ENCODE assay signal across 33 cellular contexts in genomic region chr2:158095912-158096311, GRCh38. TPM values are rescaled to one million over a fixed set of nuclear protein-coding genes. Genes with fewer than 3 reads are reported as not detected.
"Had no signal": no experiment of that assay in that cellular context is flagged by ENCODE, and none has a peak within 500 bp of the region (broad histone marks: within the 10 kb centered on the region; RNA-seq: fewer than 3 reads in every experiment).

No MANE protein-coding gene starts in this region.

- H3K36me3 Mint-ChIP-seq: activated naive CD8-positive, alpha-beta T cell; naive thymus-derived CD4-positive, alpha-beta T cell; neural progenitor cell; stimulated activated memory B cell treated with anti-CD40 and anti-IgM and Interleukin-4, amounts not matched to agents 10 μg/mL and 1 μg/mL and 100 μg/mL, for 72 hours had no signal

- H3K4me3 ChIP-seq: adrenal gland, ascending aorta, lower lobe of right lung, neural progenitor cell, sigmoid colon, smooth muscle cell, transverse colon had no signal

- H3K9me3 ChIP-seq: adrenal gland, ascending aorta, lower lobe of right lung, sigmoid colon, transverse colon had no signal

- DNase-seq: activated CD4-positive, alpha-beta T cell treated with anti-CD3 and anti-CD28 coated beads for 4 hours; activated CD4-positive, alpha-beta T cell treated with anti-CD3 and anti-CD28 coated beads, Interleukin-2, amount 50 U/mL, for 48 hours; activated CD4-positive, CD25-positive, alpha-beta regulatory T cell; activated CD8-positive, alpha-beta memory T cell treated with anti-CD3 and anti-CD28 coated beads, Interleukin-2, amount 50 U/mL, for 48 hours; activated naive CD4-positive, alpha-beta T cell; activated T-cell treated with anti-CD3 and anti-CD28 coated beads, Interleukin-2, amount 50 U/mL, for 4 hours; adrenal gland; brain microvascular endothelial cell; caudate nucleus; dermis blood vessel endothelial cell; effector CD8-positive, alpha-beta T cell; foreskin melanocyte; hypothalamus; islet precursor cell; left colon; lower lobe of right lung; naive thymus-derived CD4-positive, alpha-beta T cell; posterior cingulate gyrus; sigmoid colon; stimulated activated CD4-positive, alpha-beta T cell treated with anti-CD3 and anti-CD28 coated beads, Interleukin-15, amount 100 ng/mL, for 24 hours; T-helper 9 cell; transverse colon had no signal

- H3K4me3 Mint-ChIP-seq: activated naive CD8-positive, alpha-beta T cell; activated T-cell treated with anti-CD3 and anti-CD28 coated beads, Interleukin-2, amount 50 U/mL, for 4 hours; naive thymus-derived CD4-positive, alpha-beta T cell; neural progenitor cell; stimulated activated memory B cell treated with anti-CD40 and anti-IgM and Interleukin-4, amounts not matched to agents 10 μg/mL and 1 μg/mL and 100 μg/mL, for 72 hours had no signal

- H3K27ac Mint-ChIP-seq: activated naive CD8-positive, alpha-beta T cell; activated T-helper 2 cell treated with anti-CD3 and anti-CD28 coated beads, Interferon-gamma antibody, Interleukin-2, Interleukin-4, amounts not matched to agents 10 μg/mL and 5 μg/mL and 100 μg/mL, durations not matched to agents 14 hours and 24 hours and 36 hours; naive thymus-derived CD4-positive, alpha-beta T cell; neural progenitor cell; stimulated activated memory B cell treated with anti-CD40 and anti-IgM and Interleukin-4, amounts not matched to agents 10 μg/mL and 1 μg/mL and 100 μg/mL, for 72 hours had no signal

- H3K4me2 ChIP-seq: neural progenitor cell, smooth muscle cell had no signal

- H3K4me1 Mint-ChIP-seq: naive thymus-derived CD4-positive, alpha-beta T cell; neural progenitor cell; stimulated activated memory B cell treated with anti-CD40 and anti-IgM and Interleukin-4, amounts not matched to agents 10 μg/mL and 1 μg/mL and 100 μg/mL, for 72 hours had no signal

- ATAC-seq: activated T-cell treated with anti-CD3 and anti-CD28 coated beads, Interleukin-2, amount 50 U/mL, for 4 hours; esophagus mucosa; lower lobe of right lung; naive thymus-derived CD4-positive, alpha-beta T cell; stimulated activated memory B cell treated with anti-CD40 and anti-IgM and Interleukin-4, amounts not matched to agents 10 μg/mL and 1 μg/mL and 100 μg/mL, for 72 hours had no signal

- H3K27ac ChIP-seq: adrenal gland, ascending aorta, brain microvascular endothelial cell, lower lobe of right lung, neural progenitor cell, sigmoid colon had no signal

- H2AFZ ChIP-seq: neural progenitor cell had no signal

- FAIRE-seq: endothelial cell of umbilical vein, urothelium cell line had no signal

- H3K4me1 ChIP-seq: adrenal gland, ascending aorta, lower lobe of right lung, neural progenitor cell, sigmoid colon had no signal

- H3K27me3 ChIP-seq: adrenal gland, ascending aorta, brain microvascular endothelial cell, neural progenitor cell, sigmoid colon, transverse colon had no signal

- H3K9ac ChIP-seq: neural progenitor cell had no signal

- H3K36me3 ChIP-seq: adrenal gland, ascending aorta, brain microvascular endothelial cell, lower lobe of right lung, neural progenitor cell, sigmoid colon, transverse colon had no signal

- H3K9me3 Mint-ChIP-seq: activated T-cell treated with anti-CD3 and anti-CD28 coated beads, Interleukin-2, amount 50 U/mL, for 4 hours; activated T-helper 2 cell treated with anti-CD3 and anti-CD28 coated beads, Interferon-gamma antibody, Interleukin-2, Interleukin-4, amounts not matched to agents 10 μg/mL and 5 μg/mL and 100 μg/mL, durations not matched to agents 14 hours and 24 hours and 36 hours; naive thymus-derived CD4-positive, alpha-beta T cell; neural progenitor cell; stimulated activated memory B cell treated with anti-CD40 and anti-IgM and Interleukin-4, amounts not matched to agents 10 μg/mL and 1 μg/mL and 100 μg/mL, for 72 hours had no signal

RNA-seq across cellular contexts. Expression of gene UPP2, which starts 5.8 kb away (rescaled TPM):
- total RNA-seq: activated CD8-positive, alpha-beta memory T cell treated with anti-CD3 and anti-CD28 coated beads for 36 hours; activated T-cell treated with anti-CD3 and anti-CD28 coated beads, Interleukin-2, amount 50 U/mL, for 4 hours; activated T-helper 2 cell treated with anti-CD3 and anti-CD28 coated beads, Interferon-gamma antibody, Interleukin-2, Interleukin-4, amounts not matched to agents 10 μg/mL and 5 μg/mL and 100 μg/mL, durations not matched to agents 14 hours and 24 hours and 36 hours; ascending aorta; dermis blood vessel endothelial cell; endothelial cell of umbilical vein; esophagus mucosa; left colon; lower lobe of right lung; naive thymus-derived CD4-positive, alpha-beta T cell; omental fat pad; sigmoid colon; smooth muscle cell; transverse colon had no signal
- polyA plus RNA-seq: endothelial cell of umbilical vein; naive thymus-derived CD4-positive, alpha-beta T cell; smooth muscle cell had no signal
